In the genomic region with DNA sequence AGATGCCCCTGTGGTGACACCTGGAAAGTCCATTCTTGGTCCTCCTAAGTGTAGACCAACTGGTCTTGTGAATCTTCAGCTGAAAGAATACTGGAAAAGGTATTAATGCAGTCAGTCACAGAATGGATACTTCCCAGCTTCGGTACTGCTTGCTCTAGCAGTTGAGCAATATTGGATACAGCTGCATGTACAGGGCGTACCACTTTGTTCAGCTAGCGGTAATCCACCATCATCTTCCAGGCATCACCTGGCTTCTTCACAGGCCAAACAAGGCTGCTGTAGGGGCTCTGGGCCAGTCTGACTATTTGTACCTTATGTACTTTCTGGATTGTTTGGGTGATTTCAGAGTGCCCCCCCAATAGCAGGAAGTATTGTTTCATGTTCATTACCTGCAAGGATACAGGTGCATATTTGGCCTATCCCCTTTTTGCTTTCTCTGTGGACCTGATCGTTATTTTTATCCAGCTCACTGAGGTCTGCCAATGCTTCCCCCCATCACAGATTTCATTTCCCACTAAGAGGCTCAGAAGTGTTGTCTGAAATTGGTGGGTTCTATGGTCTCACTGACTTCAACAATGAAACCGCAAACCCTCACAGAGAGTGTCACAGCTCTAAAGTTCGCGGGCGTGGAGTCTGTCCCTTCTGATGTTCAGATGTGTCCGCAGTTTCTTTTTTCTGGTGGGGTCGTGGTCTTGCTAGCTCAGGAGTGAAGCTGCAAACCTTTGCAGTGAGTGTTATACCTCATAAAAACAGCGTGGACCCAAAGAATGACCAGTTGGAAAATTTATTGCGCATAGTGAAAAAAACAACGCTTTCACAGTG, we compare ENCODE assay signal across 24 cellular contexts.
"Had no signal": no experiment of that assay in that cellular context is flagged by ENCODE, and none has a peak within 500 bp of the region (broad histone marks: within the 10 kb centered on the region; RNA-seq: fewer than 3 reads in every experiment).

No MANE protein-coding gene starts in this region.

- H3K27ac Mint-ChIP-seq: activated B cell treated with CpG ODN at 0.5 μM for 24 hours; activated CD4-positive, alpha-beta memory T cell treated with anti-CD3 and anti-CD28 coated beads, Interleukin-2, amount 10 ng/mL, durations not matched to agents 7 days and 5 days; activated CD4-positive, alpha-beta T cell treated with anti-CD3 and anti-CD28 coated beads, Interleukin-2, amount 10 ng/mL, durations not matched to agents 7 days and 5 days; activated naive CD4-positive, alpha-beta T cell treated with anti-CD3 and anti-CD28 coated beads for 36 hours; activated naive CD8-positive, alpha-beta T cell; activated T-helper 17 cell treated with anti-CD3 and anti-CD28 coated beads, Interleukin-2, amount 50 U/mL, for 72 hours; brain; T-helper 17 cell had no signal

- H3K36me3 Mint-ChIP-seq: activated naive CD8-positive, alpha-beta T cell; brain had no signal

- H3K4me3 Mint-ChIP-seq: activated B cell treated with CpG ODN at 0.5 μM for 24 hours; activated CD4-positive, alpha-beta memory T cell treated with anti-CD3 and anti-CD28 coated beads, Interleukin-2, amount 10 ng/mL, durations not matched to agents 7 days and 5 days; activated CD4-positive, alpha-beta T cell treated with anti-CD3 and anti-CD28 coated beads, Interleukin-2, amount 10 ng/mL, durations not matched to agents 7 days and 5 days; activated naive CD4-positive, alpha-beta T cell treated with anti-CD3 and anti-CD28 coated beads for 36 hours; activated naive CD8-positive, alpha-beta T cell; activated T-helper 17 cell treated with anti-CD3 and anti-CD28 coated beads, Interleukin-2, amount 50 U/mL, for 72 hours; brain; central memory CD8-positive, alpha-beta T cell; T-helper 17 cell had no signal

- H3K4me1 Mint-ChIP-seq: activated T-helper 17 cell treated with anti-CD3 and anti-CD28 coated beads, Interleukin-2, amount 50 U/mL, for 72 hours; central memory CD8-positive, alpha-beta T cell; T-helper 17 cell had no signal

- H3K9me3 Mint-ChIP-seq: activated B cell treated with CpG ODN at 0.5 μM for 24 hours; activated CD4-positive, alpha-beta memory T cell treated with anti-CD3 and anti-CD28 coated beads, Interleukin-2, amount 10 ng/mL, durations not matched to agents 7 days and 5 days; activated naive CD4-positive, alpha-beta T cell treated with anti-CD3 and anti-CD28 coated beads for 36 hours; activated T-helper 17 cell treated with anti-CD3 and anti-CD28 coated beads, Interleukin-2, amount 50 U/mL, for 72 hours; brain; central memory CD8-positive, alpha-beta T cell had no signal

- H3K27me3 Mint-ChIP-seq: activated CD4-positive, alpha-beta T cell treated with anti-CD3 and anti-CD28 coated beads, Interleukin-2, amount 10 ng/mL, durations not matched to agents 7 days and 5 days; activated naive CD8-positive, alpha-beta T cell; activated T-helper 17 cell treated with anti-CD3 and anti-CD28 coated beads, Interleukin-2, amount 50 U/mL, for 72 hours had no signal

- DNase-seq: activated B cell treated with CpG ODN at 0.5 μM for 24 hours; activated CD4-positive, alpha-beta memory T cell treated with anti-CD3 and anti-CD28 coated beads, Interleukin-2, amount 10 ng/mL, durations not matched to agents 7 days and 5 days; activated CD4-positive, alpha-beta T cell treated with anti-CD3 and anti-CD28 coated beads for 1 hour; activated CD4-positive, alpha-beta T cell treated with anti-CD3 and anti-CD28 coated beads, Interleukin-2, amount 10 ng/mL, durations not matched to agents 7 days and 5 days; activated gamma-delta T cell; activated naive CD4-positive, alpha-beta T cell treated with anti-CD3 and anti-CD28 coated beads for 36 hours; activated T-cell treated with anti-CD3 and anti-CD28 coated beads for 4 hours; activated T-cell treated with anti-CD3 and anti-CD28 coated beads, Interleukin-2, amount 50 U/mL, for 48 hours; amygdala; KG1; NCI-H1092; NCI-H1417; NCI-H187; NCI-H2081; NCI-H446; NCI-H524 treated with DMSO at 0.1 percent for 48 hours; NCI-H82; Peyer's patch; Right ventricle myocardium superior; T-helper 17 cell had no signal

- ATAC-seq: activated T-helper 17 cell treated with anti-CD3 and anti-CD28 coated beads, Interleukin-2, amount 50 U/mL, for 72 hours; T-helper 17 cell had no signal
